ENCODE assay signal across 1 cellular context in genomic region chr17:68446626-68447041, GRCh38.
A peak's percentile ranks its signal among the peaks of the same experiment; 100 is the strongest.
TF ChIP-seq lines count a peak whose summit lies in the region.

No MANE protein-coding gene starts in this region.

TF ChIP-seq in K562, 482 proteins besides CTCF, POLR2A, EP300 and RAD21 (continued from another document and continues in another):
- TF ChIP-seq, protein P1, sequence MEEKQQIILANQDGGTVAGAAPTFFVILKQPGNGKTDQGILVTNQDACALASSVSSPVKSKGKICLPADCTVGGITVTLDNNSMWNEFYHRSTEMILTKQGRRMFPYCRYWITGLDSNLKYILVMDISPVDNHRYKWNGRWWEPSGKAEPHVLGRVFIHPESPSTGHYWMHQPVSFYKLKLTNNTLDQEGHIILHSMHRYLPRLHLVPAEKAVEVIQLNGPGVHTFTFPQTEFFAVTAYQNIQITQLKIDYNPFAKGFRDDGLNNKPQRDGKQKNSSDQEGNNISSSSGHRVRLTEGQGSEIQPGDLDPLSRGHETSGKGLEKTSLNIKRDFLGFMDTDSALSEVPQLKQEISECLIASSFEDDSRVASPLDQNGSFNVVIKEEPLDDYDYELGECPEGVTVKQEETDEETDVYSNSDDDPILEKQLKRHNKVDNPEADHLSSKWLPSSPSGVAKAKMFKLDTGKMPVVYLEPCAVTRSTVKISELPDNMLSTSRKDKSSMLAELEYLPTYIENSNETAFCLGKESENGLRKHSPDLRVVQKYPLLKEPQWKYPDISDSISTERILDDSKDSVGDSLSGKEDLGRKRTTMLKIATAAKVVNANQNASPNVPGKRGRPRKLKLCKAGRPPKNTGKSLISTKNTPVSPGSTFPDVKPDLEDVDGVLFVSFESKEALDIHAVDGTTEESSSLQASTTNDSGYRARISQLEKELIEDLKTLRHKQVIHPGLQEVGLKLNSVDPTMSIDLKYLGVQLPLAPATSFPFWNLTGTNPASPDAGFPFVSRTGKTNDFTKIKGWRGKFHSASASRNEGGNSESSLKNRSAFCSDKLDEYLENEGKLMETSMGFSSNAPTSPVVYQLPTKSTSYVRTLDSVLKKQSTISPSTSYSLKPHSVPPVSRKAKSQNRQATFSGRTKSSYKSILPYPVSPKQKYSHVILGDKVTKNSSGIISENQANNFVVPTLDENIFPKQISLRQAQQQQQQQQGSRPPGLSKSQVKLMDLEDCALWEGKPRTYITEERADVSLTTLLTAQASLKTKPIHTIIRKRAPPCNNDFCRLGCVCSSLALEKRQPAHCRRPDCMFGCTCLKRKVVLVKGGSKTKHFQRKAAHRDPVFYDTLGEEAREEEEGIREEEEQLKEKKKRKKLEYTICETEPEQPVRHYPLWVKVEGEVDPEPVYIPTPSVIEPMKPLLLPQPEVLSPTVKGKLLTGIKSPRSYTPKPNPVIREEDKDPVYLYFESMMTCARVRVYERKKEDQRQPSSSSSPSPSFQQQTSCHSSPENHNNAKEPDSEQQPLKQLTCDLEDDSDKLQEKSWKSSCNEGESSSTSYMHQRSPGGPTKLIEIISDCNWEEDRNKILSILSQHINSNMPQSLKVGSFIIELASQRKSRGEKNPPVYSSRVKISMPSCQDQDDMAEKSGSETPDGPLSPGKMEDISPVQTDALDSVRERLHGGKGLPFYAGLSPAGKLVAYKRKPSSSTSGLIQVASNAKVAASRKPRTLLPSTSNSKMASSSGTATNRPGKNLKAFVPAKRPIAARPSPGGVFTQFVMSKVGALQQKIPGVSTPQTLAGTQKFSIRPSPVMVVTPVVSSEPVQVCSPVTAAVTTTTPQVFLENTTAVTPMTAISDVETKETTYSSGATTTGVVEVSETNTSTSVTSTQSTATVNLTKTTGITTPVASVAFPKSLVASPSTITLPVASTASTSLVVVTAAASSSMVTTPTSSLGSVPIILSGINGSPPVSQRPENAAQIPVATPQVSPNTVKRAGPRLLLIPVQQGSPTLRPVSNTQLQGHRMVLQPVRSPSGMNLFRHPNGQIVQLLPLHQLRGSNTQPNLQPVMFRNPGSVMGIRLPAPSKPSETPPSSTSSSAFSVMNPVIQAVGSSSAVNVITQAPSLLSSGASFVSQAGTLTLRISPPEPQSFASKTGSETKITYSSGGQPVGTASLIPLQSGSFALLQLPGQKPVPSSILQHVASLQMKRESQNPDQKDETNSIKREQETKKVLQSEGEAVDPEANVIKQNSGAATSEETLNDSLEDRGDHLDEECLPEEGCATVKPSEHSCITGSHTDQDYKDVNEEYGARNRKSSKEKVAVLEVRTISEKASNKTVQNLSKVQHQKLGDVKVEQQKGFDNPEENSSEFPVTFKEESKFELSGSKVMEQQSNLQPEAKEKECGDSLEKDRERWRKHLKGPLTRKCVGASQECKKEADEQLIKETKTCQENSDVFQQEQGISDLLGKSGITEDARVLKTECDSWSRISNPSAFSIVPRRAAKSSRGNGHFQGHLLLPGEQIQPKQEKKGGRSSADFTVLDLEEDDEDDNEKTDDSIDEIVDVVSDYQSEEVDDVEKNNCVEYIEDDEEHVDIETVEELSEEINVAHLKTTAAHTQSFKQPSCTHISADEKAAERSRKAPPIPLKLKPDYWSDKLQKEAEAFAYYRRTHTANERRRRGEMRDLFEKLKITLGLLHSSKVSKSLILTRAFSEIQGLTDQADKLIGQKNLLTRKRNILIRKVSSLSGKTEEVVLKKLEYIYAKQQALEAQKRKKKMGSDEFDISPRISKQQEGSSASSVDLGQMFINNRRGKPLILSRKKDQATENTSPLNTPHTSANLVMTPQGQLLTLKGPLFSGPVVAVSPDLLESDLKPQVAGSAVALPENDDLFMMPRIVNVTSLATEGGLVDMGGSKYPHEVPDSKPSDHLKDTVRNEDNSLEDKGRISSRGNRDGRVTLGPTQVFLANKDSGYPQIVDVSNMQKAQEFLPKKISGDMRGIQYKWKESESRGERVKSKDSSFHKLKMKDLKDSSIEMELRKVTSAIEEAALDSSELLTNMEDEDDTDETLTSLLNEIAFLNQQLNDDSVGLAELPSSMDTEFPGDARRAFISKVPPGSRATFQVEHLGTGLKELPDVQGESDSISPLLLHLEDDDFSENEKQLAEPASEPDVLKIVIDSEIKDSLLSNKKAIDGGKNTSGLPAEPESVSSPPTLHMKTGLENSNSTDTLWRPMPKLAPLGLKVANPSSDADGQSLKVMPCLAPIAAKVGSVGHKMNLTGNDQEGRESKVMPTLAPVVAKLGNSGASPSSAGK (IDR thresholded peaks at IDR 0.05): peak; percentile 86
- TF ChIP-seq TFAP4 (CRISPR knock-in tag; IDR thresholded peaks at IDR 0.05; ENCODE audit: borderline replicate concordance): peak; percentile 63
- no peak for TF ChIP-seq NFATC3 (IDR thresholded peaks at IDR 0.05)
- TF ChIP-seq RUNX1 (IDR thresholded peaks at IDR 0.05; ENCODE audit: low read depth): no peak
- TF ChIP-seq STAT5A (IDR thresholded peaks at IDR 0.05; ENCODE audit: borderline replicate concordance, low read length): peak; percentile 30; the same call in 1 of the 2 replicates
- TF ChIP-seq PML (IDR thresholded peaks at IDR 0.05; ENCODE audit: low read length): peak; percentile 59; the same call in 1 of the 2 replicates
- TF ChIP-seq BACH1 (tag; IDR thresholded peaks at IDR 0.05): no peak
- no peak for TF ChIP-seq TARDBP (IDR thresholded peaks at IDR 0.05)
- TF ChIP-seq DPF2 (IDR thresholded peaks at IDR 0.05): peak; percentile 69
- no peak for TF ChIP-seq ZNF764 (CRISPR knock-in tag; IDR thresholded peaks at IDR 0.05; ENCODE audit: low read depth)
- TF ChIP-seq ZNF384 (IDR thresholded peaks at IDR 0.05; ENCODE audit: low read depth, low read length): peak; percentile 35; the same call in 1 of the 2 replicates
- no peak for TF ChIP-seq THRB (CRISPR knock-in tag; conservative IDR thresholded peaks at IDR 0.05)
- TF ChIP-seq KHSRP (IDR thresholded peaks at IDR 0.05): no peak
- peak; percentile 84 for TF ChIP-seq TEAD4 (IDR thresholded peaks at IDR 0.05; ENCODE audit: low read length)
- TF ChIP-seq TEAD4 (CRISPR knock-in tag; IDR thresholded peaks at IDR 0.05; ENCODE audit: borderline replicate concordance): no peak
- no peak for TF ChIP-seq SRF (CRISPR knock-in tag; IDR thresholded peaks at IDR 0.05)
- TF ChIP-seq PCBP2 (IDR thresholded peaks at IDR 0.05; ENCODE audit: low read depth, low read length, poor library complexity, severe bottlenecking): no peak
- TF ChIP-seq ZNF766 (CRISPR knock-in tag; conservative IDR thresholded peaks at IDR 0.05): no peak
- TF ChIP-seq FOXJ2 (tag; IDR thresholded peaks at IDR 0.05): no peak
- TF ChIP-seq L3MBTL2 (IDR thresholded peaks at IDR 0.05): peak; percentile 66; the same call in 1 of the 2 replicates
- no peak for TF ChIP-seq TRIM25 (IDR thresholded peaks at IDR 0.05; ENCODE audit: borderline replicate concordance)
- no peak for TF ChIP-seq CC2D1A (IDR thresholded peaks at IDR 0.05)
- TF ChIP-seq CXXC5 (CRISPR knock-in tag; IDR thresholded peaks at IDR 0.05): peak; percentile 55
- no peak for TF ChIP-seq FOXO4 (CRISPR knock-in tag; IDR thresholded peaks at IDR 0.05)
- no peak for TF ChIP-seq THRAP3 (IDR thresholded peaks at IDR 0.05; ENCODE audit: borderline replicate concordance)
- TF ChIP-seq ZBTB1 (CRISPR knock-in tag; IDR thresholded peaks at IDR 0.05; ENCODE audit: borderline replicate concordance, low read depth): no peak
- TF ChIP-seq EHMT2 (IDR thresholded peaks at IDR 0.05): no peak
- TF ChIP-seq THRA (IDR thresholded peaks at IDR 0.05): no peak
- TF ChIP-seq ETV5 (CRISPR knock-in tag; IDR thresholded peaks at IDR 0.05; ENCODE audit: low read depth): no peak
- TF ChIP-seq, protein P2, sequence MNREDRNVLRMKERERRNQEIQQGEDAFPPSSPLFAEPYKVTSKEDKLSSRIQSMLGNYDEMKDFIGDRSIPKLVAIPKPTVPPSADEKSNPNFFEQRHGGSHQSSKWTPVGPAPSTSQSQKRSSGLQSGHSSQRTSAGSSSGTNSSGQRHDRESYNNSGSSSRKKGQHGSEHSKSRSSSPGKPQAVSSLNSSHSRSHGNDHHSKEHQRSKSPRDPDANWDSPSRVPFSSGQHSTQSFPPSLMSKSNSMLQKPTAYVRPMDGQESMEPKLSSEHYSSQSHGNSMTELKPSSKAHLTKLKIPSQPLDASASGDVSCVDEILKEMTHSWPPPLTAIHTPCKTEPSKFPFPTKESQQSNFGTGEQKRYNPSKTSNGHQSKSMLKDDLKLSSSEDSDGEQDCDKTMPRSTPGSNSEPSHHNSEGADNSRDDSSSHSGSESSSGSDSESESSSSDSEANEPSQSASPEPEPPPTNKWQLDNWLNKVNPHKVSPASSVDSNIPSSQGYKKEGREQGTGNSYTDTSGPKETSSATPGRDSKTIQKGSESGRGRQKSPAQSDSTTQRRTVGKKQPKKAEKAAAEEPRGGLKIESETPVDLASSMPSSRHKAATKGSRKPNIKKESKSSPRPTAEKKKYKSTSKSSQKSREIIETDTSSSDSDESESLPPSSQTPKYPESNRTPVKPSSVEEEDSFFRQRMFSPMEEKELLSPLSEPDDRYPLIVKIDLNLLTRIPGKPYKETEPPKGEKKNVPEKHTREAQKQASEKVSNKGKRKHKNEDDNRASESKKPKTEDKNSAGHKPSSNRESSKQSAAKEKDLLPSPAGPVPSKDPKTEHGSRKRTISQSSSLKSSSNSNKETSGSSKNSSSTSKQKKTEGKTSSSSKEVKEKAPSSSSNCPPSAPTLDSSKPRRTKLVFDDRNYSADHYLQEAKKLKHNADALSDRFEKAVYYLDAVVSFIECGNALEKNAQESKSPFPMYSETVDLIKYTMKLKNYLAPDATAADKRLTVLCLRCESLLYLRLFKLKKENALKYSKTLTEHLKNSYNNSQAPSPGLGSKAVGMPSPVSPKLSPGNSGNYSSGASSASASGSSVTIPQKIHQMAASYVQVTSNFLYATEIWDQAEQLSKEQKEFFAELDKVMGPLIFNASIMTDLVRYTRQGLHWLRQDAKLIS (CRISPR knock-in tag; IDR thresholded peaks at IDR 0.05): no peak
- no peak for TF ChIP-seq XRCC3 (IDR thresholded peaks at IDR 0.05)
- peak; percentile 56 for TF ChIP-seq NCOR1 (IDR thresholded peaks at IDR 0.05)
- TF ChIP-seq TCF3 (CRISPR knock-in tag; IDR thresholded peaks at IDR 0.05): peak; percentile 77
- TF ChIP-seq TRIM24 (IDR thresholded peaks at IDR 0.05): peak in 1 of 2 experiments; percentile 43; a peak in 1 of 4 replicates
- TF ChIP-seq HDAC8 (tag; IDR thresholded peaks at IDR 0.05): no peak
- TF ChIP-seq MCM3 (IDR thresholded peaks at IDR 0.05): no peak
- no peak for TF ChIP-seq POLR3A (IDR thresholded peaks at IDR 0.05; ENCODE audit: borderline replicate concordance, extremely low read depth, insufficient read depth, insufficient read length)
- TF ChIP-seq ZNF449 (CRISPR knock-in tag; IDR thresholded peaks at IDR 0.05): 0 out of 2 replicates have a peak, but pooled peaks have one; percentile 23
- TF ChIP-seq HOXB6 (CRISPR knock-in tag; IDR thresholded peaks at IDR 0.05; ENCODE audit: borderline replicate concordance): no peak
